Comparison of ENCODE assay signal across 1 cellular context in the genomic region with DNA sequence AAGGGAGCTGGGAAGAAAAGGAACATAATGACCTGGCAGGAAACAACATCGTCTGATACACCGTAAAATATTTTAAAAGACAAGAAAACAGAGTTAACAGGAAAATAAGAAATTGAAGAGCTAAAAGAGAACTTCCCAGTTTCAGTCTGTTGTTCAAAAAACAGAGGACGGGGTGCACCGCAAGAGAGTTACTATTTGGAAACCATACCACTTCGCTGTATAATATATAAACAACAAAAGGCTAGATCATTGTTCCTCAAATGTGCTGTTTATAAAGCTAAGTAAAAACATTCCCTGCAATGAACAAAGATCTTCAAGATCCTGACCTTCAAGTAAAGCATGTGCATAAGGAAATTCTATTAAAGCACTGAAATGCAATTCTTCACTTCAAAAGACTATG.
TF ChIP-seq lines count a peak whose summit lies in the region.

No MANE protein-coding gene starts in this region.

TF ChIP-seq in GM12878, 131 proteins besides CTCF, POLR2A, EP300 and RAD21 (continued from another document):
- TF ChIP-seq, protein P1, sequence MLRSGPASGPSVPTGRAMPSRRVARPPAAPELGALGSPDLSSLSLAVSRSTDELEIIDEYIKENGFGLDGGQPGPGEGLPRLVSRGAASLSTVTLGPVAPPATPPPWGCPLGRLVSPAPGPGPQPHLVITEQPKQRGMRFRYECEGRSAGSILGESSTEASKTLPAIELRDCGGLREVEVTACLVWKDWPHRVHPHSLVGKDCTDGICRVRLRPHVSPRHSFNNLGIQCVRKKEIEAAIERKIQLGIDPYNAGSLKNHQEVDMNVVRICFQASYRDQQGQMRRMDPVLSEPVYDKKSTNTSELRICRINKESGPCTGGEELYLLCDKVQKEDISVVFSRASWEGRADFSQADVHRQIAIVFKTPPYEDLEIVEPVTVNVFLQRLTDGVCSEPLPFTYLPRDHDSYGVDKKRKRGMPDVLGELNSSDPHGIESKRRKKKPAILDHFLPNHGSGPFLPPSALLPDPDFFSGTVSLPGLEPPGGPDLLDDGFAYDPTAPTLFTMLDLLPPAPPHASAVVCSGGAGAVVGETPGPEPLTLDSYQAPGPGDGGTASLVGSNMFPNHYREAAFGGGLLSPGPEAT (IDR thresholded peaks at IDR 0.05; ENCODE audit: low read depth): 0 out of 2 replicates have a peak, but pooled peaks have one; percentile 9
- peak in 1 of 2 experiments; percentile 20; a peak in 1 of 4 replicates for TF ChIP-seq IKZF2 (IDR thresholded peaks at IDR 0.05)
- TF ChIP-seq, protein P2, sequence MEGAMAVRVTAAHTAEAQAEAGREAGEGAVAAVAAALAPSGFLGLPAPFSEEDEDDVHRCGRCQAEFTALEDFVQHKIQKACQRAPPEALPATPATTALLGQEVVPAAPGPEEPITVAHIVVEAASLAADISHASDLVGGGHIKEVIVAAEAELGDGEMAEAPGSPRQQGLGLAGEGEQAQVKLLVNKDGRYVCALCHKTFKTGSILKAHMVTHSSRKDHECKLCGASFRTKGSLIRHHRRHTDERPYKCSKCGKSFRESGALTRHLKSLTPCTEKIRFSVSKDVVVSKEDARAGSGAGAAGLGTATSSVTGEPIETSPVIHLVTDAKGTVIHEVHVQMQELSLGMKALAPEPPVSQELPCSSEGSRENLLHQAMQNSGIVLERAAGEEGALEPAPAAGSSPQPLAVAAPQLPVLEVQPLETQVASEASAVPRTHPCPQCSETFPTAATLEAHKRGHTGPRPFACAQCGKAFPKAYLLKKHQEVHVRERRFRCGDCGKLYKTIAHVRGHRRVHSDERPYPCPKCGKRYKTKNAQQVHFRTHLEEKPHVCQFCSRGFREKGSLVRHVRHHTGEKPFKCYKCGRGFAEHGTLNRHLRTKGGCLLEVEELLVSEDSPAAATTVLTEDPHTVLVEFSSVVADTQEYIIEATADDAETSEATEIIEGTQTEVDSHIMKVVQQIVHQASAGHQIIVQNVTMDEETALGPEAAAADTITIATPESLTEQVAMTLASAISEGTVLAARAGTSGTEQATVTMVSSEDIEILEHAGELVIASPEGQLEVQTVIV (IDR thresholded peaks at IDR 0.05; ENCODE audit: borderline replicate concordance, partially characterized antibody): no peak
